Comparison of ENCODE assay signal across 9 cellular contexts in genomic region chr7:149790146-149790548, GRCh38. TPM values are rescaled to one million over a fixed set of nuclear protein-coding genes. Genes with fewer than 3 reads are reported as not detected.
DNase-seq lines count a peak whose midpoint lies in the region; ATAC-seq, FAIRE-seq and TF ChIP-seq lines count a peak whose summit lies in the region.
"Had no signal": no experiment of that assay in that cellular context is flagged by ENCODE, and none has a peak within 500 bp of the region (broad histone marks: within the 10 kb centered on the region; RNA-seq: fewer than 3 reads in every experiment).

No MANE protein-coding gene starts in this region.

- no CpG with 5 or more reads among the region's 56 CpGs for WGBS in esophagus squamous epithelium, 2 donors
- WGBS in pancreas, 2 donors = 6 to 7% methylated on average over 37 to 56 of the region's 56 CpGs

- no peak for FAIRE-seq in pancreas (lab: Jason Lieb, UNC)

- peak; percentile 58 for TF ChIP-seq CTCF in GM12873 (IDR thresholded peaks at IDR 0.05; ENCODE audit: insufficient read depth, low read depth, low read length, missing control alignments)
- 0 out of 2 replicates have a peak, but pooled peaks have one; percentile 3 for TF ChIP-seq CTCF in WI38 (IDR thresholded peaks at IDR 0.05; ENCODE audit: low read depth, low read length)
- TF ChIP-seq CTCF in esophagus squamous epithelium (IDR thresholded peaks at IDR 0.05) = peak in 5 of 6 experiments; percentile 18 to 63 (median 37)
- TF ChIP-seq CTCF in pancreas (IDR thresholded peaks at IDR 0.05) = peak; percentile 18 to 28 (median 20)

- DNase-seq in esophagus squamous epithelium (lab: John Stamatoyannopoulos, UW) (no peak), pancreas (peak in 3 of 6 donors; percentile 31 to 81 (median 44)), SHP77 (lab: John Stamatoyannopoulos, UW) (no peak), NCI-H510A treated with DMSO at 0.1 percent for 48 hours (lab: John Stamatoyannopoulos, UW) (no peak)
- DNase-seq in activated CD4-positive, CD25-positive, alpha-beta regulatory T cell (lab: John Stamatoyannopoulos, UW) = no peak

- H3K36me3 ChIP-seq in esophagus squamous epithelium (no peaks in the 10 kb centered on the region), pancreas (no peaks in the 10 kb centered on the region)

- H3K27me3 ChIP-seq in esophagus squamous epithelium (peaks cover 3 to 73% (median 4%) of the 10 kb centered on the region in 4 donors), pancreas (peaks cover 0 to 7% (median 0%) of the 10 kb centered on the region in 4 donors)

- intact Hi-C loops in esophagus squamous epithelium (cut with DNase I) (no loop called here), pancreas (cut with DNase I) (no loop called here)

- H3K4me1 ChIP-seq in esophagus squamous epithelium (peaks cover 3 to 19% (median 4%) of the 10 kb centered on the region in 3 donors), pancreas (no peaks in the 10 kb centered on the region)

- H3K4me3 ChIP-seq in WI38 (ENCODE audit: low read depth, low read length) = no peak overlapping the region
- peak overlapping the region in 1 of 4 donors; percentile 28 for H3K4me3 ChIP-seq in esophagus squamous epithelium
- H3K4me3 ChIP-seq in pancreas = no peak overlapping the region

- H3K9me3 ChIP-seq in esophagus squamous epithelium = no peaks in the 10 kb centered on the region
- H3K9me3 ChIP-seq in pancreas = no peaks in the 10 kb centered on the region

- H3K27ac ChIP-seq in esophagus squamous epithelium = no peak overlapping the region
- no peak overlapping the region for H3K27ac ChIP-seq in pancreas
- H3K27ac ChIP-seq: KMS-11 had no signal

- ATAC-seq in pancreas (peak; percentile 47 to 83 (median 70)), HG03108 (IDR thresholded peaks at IDR 0.05; ENCODE audit: unreplicated experiment) (no peak)

- no peak for TF ChIP-seq POLR2A in esophagus squamous epithelium (IDR thresholded peaks at IDR 0.05)

RNA-seq across cellular contexts. Expression of gene ZNF467, which starts 16.8 kb away (rescaled TPM):
- total RNA-seq in esophagus squamous epithelium (1 to 10 TPM; 1.2 to 4.4 (median 2.0) TPM), pancreas (1 to 10 TPM; 6.3 to 9.5 (median 8.4) TPM)
- polyA plus RNA-seq in pancreas = 10 to 100 TPM; 15.3 to 18.6 TPM

RNA-seq across cellular contexts. Expression of gene ZNF862, which starts 48.0 kb away (rescaled TPM):
- total RNA-seq in esophagus squamous epithelium (10 to 100 TPM in 2 of 4 donors, 1 to 10 TPM in 2; 7.1 to 13.2 (median 9.9) TPM), pancreas (10 to 100 TPM in 4 of 6 donors, 1 to 10 TPM in 2; 8.3 to 17.6 (median 13.8) TPM)
- 10 to 100 TPM; 16.0 to 20.1 TPM for polyA plus RNA-seq in pancreas

Comparison
In these comparisons a context has a peak if more than half of its experiments do, and no peak if none do; other contexts are left out.
1. CTCF ChIP-seq: peak in every context shown above with its lines; median percentile 58 in GM12873; 37 in esophagus squamous epithelium; 20 in pancreas; 3 in WI38.